In genomic region chr9:97600531-97601227, GRCh38 we compare ENCODE assay signal across 1 cellular context.
TF ChIP-seq lines count a peak whose summit lies in the region.

No MANE protein-coding gene starts in this region.

TF ChIP-seq in K562, 482 proteins besides CTCF, POLR2A, EP300 and RAD21:
- no peak for TF ChIP-seq NR2F6 (CRISPR knock-in tag; IDR thresholded peaks at IDR 0.05)
- no peak for TF ChIP-seq CTCFL (IDR thresholded peaks at IDR 0.05; ENCODE audit: borderline replicate concordance, insufficient read depth, low read depth, low read length, poor library complexity, severe bottlenecking)
- no peak for TF ChIP-seq IRF9 (tag; IDR thresholded peaks at IDR 0.05)
- no peak for TF ChIP-seq KLF13 (tag; IDR thresholded peaks at IDR 0.05; ENCODE audit: borderline replicate concordance, low read depth)
- no peak for TF ChIP-seq ZNF445 (CRISPR knock-in tag; IDR thresholded peaks at IDR 0.05; ENCODE audit: low read depth)
- TF ChIP-seq TFAP4 (CRISPR knock-in tag; IDR thresholded peaks at IDR 0.05; ENCODE audit: borderline replicate concordance) = no peak
- no peak for TF ChIP-seq FOXP1 (CRISPR knock-in tag; IDR thresholded peaks at IDR 0.05)
- TF ChIP-seq TCF15 (CRISPR knock-in tag; IDR thresholded peaks at IDR 0.05) = no peak
- no peak for TF ChIP-seq SETDB1 (IDR thresholded peaks at IDR 0.05; ENCODE audit: low read length)
- no peak for TF ChIP-seq ZNF766 (CRISPR knock-in tag; conservative IDR thresholded peaks at IDR 0.05)
- TF ChIP-seq PRDM10 (IDR thresholded peaks at IDR 0.05; ENCODE audit: partially characterized antibody) = no peak
